In the genomic region with DNA sequence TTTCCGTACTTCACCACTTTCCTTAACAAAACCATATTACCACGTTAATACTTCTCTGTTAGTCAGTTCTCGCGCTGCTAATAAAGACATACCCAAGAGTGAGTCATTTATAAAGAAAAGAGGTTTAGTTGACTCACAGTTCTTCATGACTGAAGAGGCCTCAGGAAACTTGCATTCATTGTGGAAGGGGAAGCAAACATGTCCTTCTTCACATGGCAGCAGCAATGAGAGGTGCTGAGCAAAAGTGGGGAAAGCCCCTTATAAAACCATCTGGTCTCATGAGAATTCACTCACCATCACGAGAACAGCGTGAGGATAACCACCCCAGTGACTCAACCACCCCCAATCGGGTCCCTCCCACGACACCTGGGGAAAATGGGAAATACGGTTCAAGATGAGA, we compare ENCODE assay signal across 23 cellular contexts.
DNase-seq lines count a peak whose midpoint lies in the region; ATAC-seq, FAIRE-seq and TF ChIP-seq lines count a peak whose summit lies in the region.
"Had no signal": no experiment of that assay in that cellular context is flagged by ENCODE, and none has a peak within 500 bp of the region (broad histone marks: within the 10 kb centered on the region; RNA-seq: fewer than 3 reads in every experiment).

No MANE protein-coding gene starts in this region.

- TF ChIP-seq CTCF in GM12878 (IDR thresholded peaks at IDR 0.05 in 2 of 3, conservative IDR thresholded peaks at IDR 0.05 in 1 of 3; ENCODE audit: control insufficient read depth in 2 of 3, extremely low read depth in 1 of 3, insufficient read depth in 1 of 3, low read depth in 3 of 3, low read length in 3 of 3) = no peak

- H3K4me3 ChIP-seq in GM12878 (no peak overlapping the region), HAP-1 (no peak overlapping the region)
- H3K4me3 ChIP-seq: Peyer's patch, SJCRH30 had no signal

- H3K36me3 ChIP-seq in GM12878 (ENCODE audit: control insufficient read depth in 2 of 2, insufficient read depth in 2 of 2, low read length in 1 of 2) (no peaks in the 10 kb centered on the region), HAP-1 (replicated peaks) (no peaks in the 10 kb centered on the region)
- H3K36me3 ChIP-seq: Peyer's patch, SJCRH30 had no signal

- POLR2A ChIA-PET in GM12878 (lab: Charles Lee) = no interaction called here

- CTCF ChIA-PET in GM12878 (lab: Yijun Ruan, JAX) = no interaction called here

- H3K9me3 Mint-ChIP-seq in activated naive CD8-positive, alpha-beta T cell treated with anti-CD3 and anti-CD28 coated beads, Interleukin-2, amount 50 U/mL, for 24 hours = peaks cover 5% of the 10 kb centered on the region
- no peaks in the 10 kb centered on the region for H3K9me3 Mint-ChIP-seq in activated naive CD8-positive, alpha-beta T cell treated with anti-CD3 and anti-CD28 coated beads for 36 hours
- peaks cover 6% of the 10 kb centered on the region for H3K9me3 Mint-ChIP-seq in memory B cell
- peaks cover 0 to 6% of the 10 kb centered on the region in 2 donors for H3K9me3 Mint-ChIP-seq in activated T-cell treated with anti-CD3 and anti-CD28 coated beads, Interleukin-2, amount 50 U/mL, for 72 hours
- H3K9me3 Mint-ChIP-seq: CD8-positive, alpha-beta T cell; H9 had no signal

- DNase-seq in activated naive CD8-positive, alpha-beta T cell treated with anti-CD3 and anti-CD28 coated beads, Interleukin-2, amount 50 U/mL, for 24 hours = no peak
- no peak for DNase-seq in activated naive CD8-positive, alpha-beta T cell treated with anti-CD3 and anti-CD28 coated beads for 36 hours
- DNase-seq in GM12878 (ENCODE audit: low read depth, low spot score) = no peak
- DNase-seq in memory B cell (ENCODE audit: low spot score in 2 of 2) = peak in 1 of 2 donors; percentile 13
- DNase-seq in activated T-cell treated with anti-CD3 and anti-CD28 coated beads, Interleukin-2, amount 50 U/mL, for 72 hours = no peak
- no peak for DNase-seq in NCI-H82 treated with DMSO at 0.1 percent for 48 hours (lab: John Stamatoyannopoulos, UW; ENCODE audit: unreplicated experiment)
- no peak for DNase-seq in Right ventricle myocardium superior
- no peak for DNase-seq in HAP-1 (ENCODE audit: low spot score in 2 of 2)
- DNase-seq: 8988T; C1 segment of cervical spinal cord; CD8-positive, alpha-beta T cell; EL; GF-D8; H9; KBM-7; NCI-H1694; NCI-H2081; NCI-H2171; NCI-H345; NCI-H774; Peyer's patch; SJCRH30 had no signal

- H3K27me3 ChIP-seq in GM12878 (replicated peaks in 1 of 2; ENCODE audit: control insufficient read depth in 2 of 2, insufficient read depth in 2 of 2, low read length in 1 of 2) = no peaks in the 10 kb centered on the region
- H3K27me3 ChIP-seq in HAP-1 (ENCODE audit: low read depth) = no peaks in the 10 kb centered on the region
- H3K27me3 ChIP-seq: Peyer's patch, SJCRH30 had no signal

- no TSS peak for BruUV-seq in GM12878 (replicated peaks; lab: Mats Ljungman, UMichigan)

- in situ Hi-C loops in GM12878 (cut with MboI) (no loop called here), HAP-1 (cut with MboI; ENCODE audit: low sequenced_read_pairs) (no loop called here)

- H4K20me1 ChIP-seq in GM12878 (ENCODE audit: control insufficient read depth, insufficient read depth) = no peaks in the 10 kb centered on the region

- H3K27ac Mint-ChIP-seq in activated naive CD8-positive, alpha-beta T cell treated with anti-CD3 and anti-CD28 coated beads, Interleukin-2, amount 50 U/mL, for 24 hours = no peak overlapping the region
- H3K27ac Mint-ChIP-seq in activated naive CD8-positive, alpha-beta T cell treated with anti-CD3 and anti-CD28 coated beads for 36 hours = no peak overlapping the region
- peak overlapping the region; percentile 49 for H3K27ac Mint-ChIP-seq in memory B cell
- H3K27ac Mint-ChIP-seq in activated T-cell treated with anti-CD3 and anti-CD28 coated beads, Interleukin-2, amount 50 U/mL, for 72 hours = no peak overlapping the region
- H3K27ac Mint-ChIP-seq: CD8-positive, alpha-beta T cell; H9 had no signal

- ATAC-seq in activated naive CD8-positive, alpha-beta T cell treated with anti-CD3 and anti-CD28 coated beads, Interleukin-2, amount 50 U/mL, for 24 hours = peak; percentile 20
- no peak for ATAC-seq in GM12878
- peak; percentile 47 for ATAC-seq in memory B cell (ENCODE audit: low read depth)
- ATAC-seq in activated T-cell treated with anti-CD3 and anti-CD28 coated beads, Interleukin-2, amount 50 U/mL, for 72 hours (replicated peaks in 1 of 2) = no peak
- no peak for ATAC-seq in Right ventricle myocardium superior (ENCODE audit: poor library complexity)
- ATAC-seq: CD8-positive, alpha-beta T cell had no signal

- TF ChIP-seq EP300 in GM12878 (IDR thresholded peaks at IDR 0.05; ENCODE audit: borderline replicate concordance in 1 of 2, control insufficient read depth in 1 of 2, low read depth in 2 of 2, low read length in 2 of 2) = no peak

- H3K4me1 ChIP-seq in GM12878 (ENCODE audit: control insufficient read depth, insufficient read depth, low read length) (no peaks in the 10 kb centered on the region), HAP-1 (no peaks in the 10 kb centered on the region)
- H3K4me1 ChIP-seq: Peyer's patch, SJCRH30 had no signal

- H3K27ac ChIP-seq in GM12878 (ENCODE audit: control insufficient read depth, insufficient read depth) = no peak overlapping the region
- H3K27ac ChIP-seq: HL-60, Peyer's patch, SJCRH30 had no signal

- H2AFZ ChIP-seq in GM12878 (ENCODE audit: control insufficient read depth, low read depth, low read length) = no peak overlapping the region

- WGBS in GM12878 (ENCODE audit: insufficient coverage, insufficient replicate concordance, low lambda C conversion rate, missing lambda C conversion rate) = 22% methylated on average over 9 of the region's 9 CpGs

- RAD21 ChIA-PET in GM12878 (lab: Charles Lee; ENCODE audit: unreplicated experiment) = no interaction called here

- FAIRE-seq in GM12878 (lab: Jason Lieb, UNC) = no peak

- H3K9me3 ChIP-seq in GM12878 (replicated peaks; ENCODE audit: control insufficient read depth, insufficient read depth, low read length) (peaks cover 6% of the 10 kb centered on the region; the same call in 2 of the 3 replicates), HAP-1 (no peaks in the 10 kb centered on the region)
- H3K9me3 ChIP-seq: Peyer's patch, SJCRH30 had no signal

- TF ChIP-seq POLR2A in GM12878 (IDR thresholded peaks at IDR 0.05; ENCODE audit: low read depth, low read length) = no peak

- H3K4me2 ChIP-seq in GM12878 (ENCODE audit: control insufficient read depth, insufficient read depth) = no peak overlapping the region

- intact Hi-C loops in GM12878 (cut with micrococcal nuclease; ENCODE audit: unreplicated experiment) = no loop called here
- intact Hi-C loops in Right ventricle myocardium superior (cut with DNase I) = no loop called here

- H3K27me3 Mint-ChIP-seq in activated naive CD8-positive, alpha-beta T cell treated with anti-CD3 and anti-CD28 coated beads, Interleukin-2, amount 50 U/mL, for 24 hours = peaks cover 2% of the 10 kb centered on the region
- H3K27me3 Mint-ChIP-seq in activated naive CD8-positive, alpha-beta T cell treated with anti-CD3 and anti-CD28 coated beads for 36 hours = peaks cover 4% of the 10 kb centered on the region
- no peaks in the 10 kb centered on the region for H3K27me3 Mint-ChIP-seq in memory B cell
- H3K27me3 Mint-ChIP-seq in activated T-cell treated with anti-CD3 and anti-CD28 coated beads, Interleukin-2, amount 50 U/mL, for 72 hours (ENCODE audit: low read depth) = peaks cover 6% of the 10 kb centered on the region

- H3K9ac ChIP-seq in GM12878 (ENCODE audit: control insufficient read depth, insufficient read depth, low read length) = no peak overlapping the region

- no peaks in the 10 kb centered on the region for H3K79me2 ChIP-seq in GM12878 (ENCODE audit: control insufficient read depth, insufficient read depth, low read length)

- peaks cover 6% of the 10 kb centered on the region for H3K4me1 Mint-ChIP-seq in activated naive CD8-positive, alpha-beta T cell treated with anti-CD3 and anti-CD28 coated beads, Interleukin-2, amount 50 U/mL, for 24 hours
- no peaks in the 10 kb centered on the region for H3K4me1 Mint-ChIP-seq in activated naive CD8-positive, alpha-beta T cell treated with anti-CD3 and anti-CD28 coated beads for 36 hours
- H3K4me1 Mint-ChIP-seq in memory B cell = peaks cover 16% of the 10 kb centered on the region
- no peaks in the 10 kb centered on the region for H3K4me1 Mint-ChIP-seq in activated T-cell treated with anti-CD3 and anti-CD28 coated beads, Interleukin-2, amount 50 U/mL, for 72 hours (ENCODE audit: low read depth)

- H3K36me3 Mint-ChIP-seq in activated naive CD8-positive, alpha-beta T cell treated with anti-CD3 and anti-CD28 coated beads, Interleukin-2, amount 50 U/mL, for 24 hours (ENCODE audit: low read depth) = peaks cover 7% of the 10 kb centered on the region
- H3K36me3 Mint-ChIP-seq in activated naive CD8-positive, alpha-beta T cell treated with anti-CD3 and anti-CD28 coated beads for 36 hours = no peaks in the 10 kb centered on the region
- H3K36me3 Mint-ChIP-seq in memory B cell = no peaks in the 10 kb centered on the region
- peaks cover 0 to 2% of the 10 kb centered on the region in 2 donors for H3K36me3 Mint-ChIP-seq in activated T-cell treated with anti-CD3 and anti-CD28 coated beads, Interleukin-2, amount 50 U/mL, for 72 hours (ENCODE audit: insufficient read depth in 2 of 2)
- H3K36me3 Mint-ChIP-seq: CD8-positive, alpha-beta T cell had no signal

- H3K4me3 Mint-ChIP-seq in activated naive CD8-positive, alpha-beta T cell treated with anti-CD3 and anti-CD28 coated beads, Interleukin-2, amount 50 U/mL, for 24 hours = no peak overlapping the region
- no peak overlapping the region for H3K4me3 Mint-ChIP-seq in activated naive CD8-positive, alpha-beta T cell treated with anti-CD3 and anti-CD28 coated beads for 36 hours
- H3K4me3 Mint-ChIP-seq in memory B cell = no peak overlapping the region
- H3K4me3 Mint-ChIP-seq in activated T-cell treated with anti-CD3 and anti-CD28 coated beads, Interleukin-2, amount 50 U/mL, for 72 hours = no peak overlapping the region
- H3K4me3 Mint-ChIP-seq: CD8-positive, alpha-beta T cell; H9 had no signal

- no peak for TF ChIP-seq RAD21 in GM12878 (IDR thresholded peaks at IDR 0.05; ENCODE audit: insufficient read depth, low read depth, low read length)

- SMC1A ChIA-PET in GM12878 (lab: Charles Lee; ENCODE audit: uncharacterized antibody, unreplicated experiment) = no interaction called here

TF ChIP-seq in GM12878, 131 proteins besides CTCF, POLR2A, EP300 and RAD21 (continues in another document):
- no peak for TF ChIP-seq EZH2 (IDR thresholded peaks at IDR 0.05; ENCODE audit: borderline replicate concordance, control insufficient read depth, low read depth, low read length)

Comparison
In these comparisons a context has a peak if more than half of its experiments do, and no peak if none do; other contexts are left out.
1. ATAC-seq: peak in activated naive CD8-positive, alpha-beta T cell treated with anti-CD3 and anti-CD28 coated beads, Interleukin-2, amount 50 U/mL, for 24 hours (single experiment) and memory B cell (single experiment); none in GM12878 (single experiment), activated T-cell treated with anti-CD3 and anti-CD28 coated beads, Interleukin-2, amount 50 U/mL, for 72 hours (0 of 2) and Right ventricle myocardium superior (single experiment).